In genomic region chr2:121479882-121480522, GRCh38 we compare ENCODE assay signal across 9 cellular contexts. TPM values are rescaled to one million over a fixed set of nuclear protein-coding genes. Genes with fewer than 3 reads are reported as not detected.
A peak's percentile ranks its signal among the peaks of the same experiment; 100 is the strongest.
DNase-seq lines count a peak whose midpoint lies in the region; ATAC-seq and TF ChIP-seq lines count a peak whose summit lies in the region.
"Had no signal": no experiment of that assay in that cellular context is flagged by ENCODE, and none has a peak within 500 bp of the region (broad histone marks: within the 10 kb centered on the region; RNA-seq: fewer than 3 reads in every experiment).

No MANE protein-coding gene starts in this region.

- DNase-seq in NCI-H2107 treated with DMSO at 0.1 percent for 48 hours (lab: John Stamatoyannopoulos, UW; ENCODE audit: unreplicated experiment) (peak; percentile 35), chondrocyte (ENCODE audit: low spot score) (no peak), neural progenitor cell (ENCODE audit: low spot score) (peak; percentile 28), NCI-H748 (lab: John Stamatoyannopoulos, UW; ENCODE audit: unreplicated experiment) (no peak), NOMO-1 treated with dmso at 0.1 percent for 144 hours (lab: John Stamatoyannopoulos, UW; ENCODE audit: unreplicated experiment) (no peak)

- no peak overlapping the region for H3K4me3 ChIP-seq in DOHH2 (ENCODE audit: low read length)
- no peak overlapping the region for H3K4me3 ChIP-seq in neural progenitor cell
- H3K4me3 ChIP-seq in gastroesophageal sphincter: no peak overlapping the region

- peak overlapping the region; percentile 76 for H3K27ac Mint-ChIP-seq in chondrocyte (ENCODE audit: unreplicated experiment)
- no peak overlapping the region for H3K27ac Mint-ChIP-seq in neural progenitor cell
- H3K27ac Mint-ChIP-seq: T-helper 1 cell treated with Interleukin-12 subunit alpha and Interleukin-12 subunit beta and Interleukin-4 antibody, amounts not matched to agents 30 μg/mL and 1 μg/mL, for 36 hours had no signal

- no peak overlapping the region for H3K4me3 Mint-ChIP-seq in chondrocyte (ENCODE audit: unreplicated experiment)
- no peak overlapping the region for H3K4me3 Mint-ChIP-seq in neural progenitor cell
- H3K4me3 Mint-ChIP-seq: T-helper 1 cell treated with Interleukin-12 subunit alpha and Interleukin-12 subunit beta and Interleukin-4 antibody, amounts not matched to agents 30 μg/mL and 1 μg/mL, for 36 hours had no signal

- no peaks in the 10 kb centered on the region for H3K27me3 Mint-ChIP-seq in chondrocyte (ENCODE audit: low read depth)
- no peaks in the 10 kb centered on the region for H3K27me3 Mint-ChIP-seq in neural progenitor cell (ENCODE audit: insufficient read depth, low read depth)

- H3K27me3 ChIP-seq in DOHH2 (ENCODE audit: control insufficient read depth, low read length): no peaks in the 10 kb centered on the region
- H3K27me3 ChIP-seq in neural progenitor cell: no peaks in the 10 kb centered on the region
- no peaks in the 10 kb centered on the region for H3K27me3 ChIP-seq in gastroesophageal sphincter

- H3K4me1 Mint-ChIP-seq in chondrocyte (ENCODE audit: low read depth) (peaks cover 55% of the 10 kb centered on the region), neural progenitor cell (peaks cover 38% of the 10 kb centered on the region)

- no peak overlapping the region for H3K9ac ChIP-seq in neural progenitor cell

- no peak for TF ChIP-seq POLR2A in gastroesophageal sphincter (IDR thresholded peaks at IDR 0.05)

- H3K79me2 ChIP-seq in DOHH2 (ENCODE audit: control insufficient read depth, low read length): peaks cover 14% of the 10 kb centered on the region
- peaks cover 25% of the 10 kb centered on the region for H3K79me2 ChIP-seq in neural progenitor cell (ENCODE audit: low read depth)

- TF ChIP-seq EP300 in gastroesophageal sphincter (IDR thresholded peaks at IDR 0.05): no peak

- H3K27ac ChIP-seq in DOHH2 (ENCODE audit: low read depth, low read length) (no peak overlapping the region), neural progenitor cell (no peak overlapping the region), gastroesophageal sphincter (peak overlapping the region in 2 of 4 donors; percentile 1 to 28)

- H4K20me1 ChIP-seq in DOHH2 (ENCODE audit: control insufficient read depth, insufficient read depth, low read depth, low read length) (no peaks in the 10 kb centered on the region), neural progenitor cell (ENCODE audit: low read depth) (peaks cover 50% of the 10 kb centered on the region)

- no peaks in the 10 kb centered on the region for H3K9me3 ChIP-seq in DOHH2 (ENCODE audit: control insufficient read depth, insufficient read depth, low read length)
- H3K9me3 ChIP-seq in neural progenitor cell (ENCODE audit: low read depth): no peaks in the 10 kb centered on the region
- no peaks in the 10 kb centered on the region for H3K9me3 ChIP-seq in gastroesophageal sphincter

- 0 out of 2 replicates have a peak, but pooled peaks cover 4% of the 10 kb centered on the region for H3K36me3 ChIP-seq in DOHH2 (ENCODE audit: control insufficient read depth, low read length)
- H3K36me3 ChIP-seq in neural progenitor cell: no peaks in the 10 kb centered on the region
- H3K36me3 ChIP-seq in gastroesophageal sphincter: no peaks in the 10 kb centered on the region

- H3K36me3 Mint-ChIP-seq in chondrocyte (ENCODE audit: low read depth) (no peaks in the 10 kb centered on the region), neural progenitor cell (peaks cover 7% of the 10 kb centered on the region)

- H3K4me1 ChIP-seq in DOHH2 (ENCODE audit: control insufficient read depth, low read length): peaks cover 10% of the 10 kb centered on the region
- peaks cover 54% of the 10 kb centered on the region for H3K4me1 ChIP-seq in neural progenitor cell
- peaks cover 8 to 70% (median 25%) of the 10 kb centered on the region in 3 donors for H3K4me1 ChIP-seq in gastroesophageal sphincter

- no peaks in the 10 kb centered on the region for H3K9me2 ChIP-seq in DOHH2 (replicated peaks; ENCODE audit: control insufficient read depth, low read length)

- H3K9me3 Mint-ChIP-seq in chondrocyte (ENCODE audit: low read depth) (no peaks in the 10 kb centered on the region), neural progenitor cell (no peaks in the 10 kb centered on the region)
- H3K9me3 Mint-ChIP-seq: T-helper 1 cell treated with Interleukin-12 subunit alpha and Interleukin-12 subunit beta and Interleukin-4 antibody, amounts not matched to agents 30 μg/mL and 1 μg/mL, for 36 hours had no signal

- no peak overlapping the region for H2AFZ ChIP-seq in neural progenitor cell (replicated peaks)

- TF ChIP-seq CTCF in DOHH2 (IDR thresholded peaks at IDR 0.05; ENCODE audit: low read depth, low read length, poor library complexity, severe bottlenecking) (peak; percentile 36), chondrocyte (IDR thresholded peaks at IDR 0.05) (no peak), neural progenitor cell (IDR thresholded peaks at IDR 0.05) (peak; percentile 30), gastroesophageal sphincter (IDR thresholded peaks at IDR 0.05) (peak in 1 of 4 experiments; percentile 24)

- no peak for ATAC-seq in GM18873 (IDR thresholded peaks at IDR 0.05; ENCODE audit: low FRiP score, unreplicated experiment)
- ATAC-seq in gastroesophageal sphincter: no peak

- H3K4me2 ChIP-seq in DOHH2 (ENCODE audit: low read length) (no peak overlapping the region), neural progenitor cell (peak overlapping the region; percentile 22)

- no peaks in the 10 kb centered on the region for H3F3A ChIP-seq in DOHH2 (ENCODE audit: control insufficient read depth, insufficient read depth)
- peaks cover 50% of the 10 kb centered on the region for H3F3A ChIP-seq in neural progenitor cell (ENCODE audit: low read depth)

- 24 to 45% methylated on average over 4 to 5 of the region's 8 CpGs for WGBS in gastroesophageal sphincter (ENCODE audit: low coverage in 1 of 2), 2 donors

RNA-seq across cellular contexts. Expression of gene RNU4ATAC, which starts 50.7 kb away (rescaled TPM):
- not detected in 3 replicates for total RNA-seq in chondrocyte
- not detected in 2 replicates for total RNA-seq in neural progenitor cell (ENCODE audit: low replicate concordance)
- not detected for total RNA-seq in gastroesophageal sphincter

Comparison
In these comparisons a context has a peak if more than half of its experiments do, and no peak if none do; other contexts are left out.
1. DNase-seq: peak in NCI-H2107 treated with DMSO at 0.1 percent for 48 hours (single experiment) and neural progenitor cell (single experiment); none in chondrocyte (single experiment), NCI-H748 (single experiment) and NOMO-1 treated with dmso at 0.1 percent for 144 hours (single experiment).